19 cellular contexts compared by ENCODE assay signal in genomic region chr4:152095701-152096070, GRCh38.
DNase-seq lines count a peak whose midpoint lies in the region; ATAC-seq and TF ChIP-seq lines count a peak whose summit lies in the region.
"Had no signal": no experiment of that assay in that cellular context is flagged by ENCODE, and none has a peak within 500 bp of the region (broad histone marks: within the 10 kb centered on the region; RNA-seq: fewer than 3 reads in every experiment).

No MANE protein-coding gene starts in this region.

- POLR2A ChIA-PET in activated CD4-positive, alpha-beta T cell treated with anti-CD3 and anti-CD28 coated beads for 36 hours (lab: Charles Lee) = no interaction called here
- POLR2A ChIA-PET in CD4-positive, alpha-beta T cell (lab: Charles Lee) = no interaction called here
- POLR2A ChIA-PET in Caco-2 (lab: Charles Lee) = no interaction called here

- peak; percentile 14 for ATAC-seq in activated CD4-positive, alpha-beta T cell treated with anti-CD3 and anti-CD28 coated beads for 36 hours
- ATAC-seq in CD4-positive, alpha-beta T cell (ENCODE audit: poor library complexity) = no peak
- ATAC-seq in gastroesophageal sphincter = peak; percentile 17
- ATAC-seq in stimulated activated naive B cell treated with anti-CD40 and anti-IgM and Interleukin-4, amounts not matched to agents 10 μg/mL and 1 μg/mL and 100 μg/mL, for 72 hours (replicated peaks) = no peak
- ATAC-seq: sciatic nerve had no signal

- no peak for TF ChIP-seq POLR2A in gastroesophageal sphincter (IDR thresholded peaks at IDR 0.05)

- no peaks in the 10 kb centered on the region for H3K4me1 ChIP-seq in gastroesophageal sphincter
- H3K4me1 ChIP-seq in Caco-2 = peaks cover 10% of the 10 kb centered on the region; the same call in 1 of the 2 replicates
- H3K4me1 ChIP-seq: ascending aorta, uterus had no signal

- TF ChIP-seq CTCF in CD4-positive, alpha-beta T cell (IDR thresholded peaks at IDR 0.05) = no peak
- TF ChIP-seq CTCF in gastroesophageal sphincter (IDR thresholded peaks at IDR 0.05) = no peak
- no peak for TF ChIP-seq CTCF in Caco-2 (IDR thresholded peaks at IDR 0.05; ENCODE audit: insufficient read depth in 1 of 2, low read depth in 1 of 2, low read length in 1 of 2, severe bottlenecking in 1 of 2, unreplicated experiment in 1 of 2)

- H3K27ac Mint-ChIP-seq in activated CD4-positive, alpha-beta T cell treated with anti-CD3 and anti-CD28 coated beads for 36 hours = peak overlapping the region; percentile 34
- H3K27ac Mint-ChIP-seq in CD4-positive, alpha-beta T cell = peak overlapping the region; percentile 95
- no peak overlapping the region for H3K27ac Mint-ChIP-seq in stimulated activated naive B cell treated with anti-CD40 and anti-IgM and Interleukin-4, amounts not matched to agents 10 μg/mL and 1 μg/mL and 100 μg/mL, for 72 hours
- H3K27ac Mint-ChIP-seq in Caco-2 (ENCODE audit: unreplicated experiment) = no peak overlapping the region

- 86 to 100% methylated on average over 1 of the region's 1 CpG for WGBS in gastroesophageal sphincter (ENCODE audit: low coverage in 1 of 2), 2 donors

- H3K27ac ChIP-seq in CD4-positive, alpha-beta T cell (ENCODE audit: low read depth, low read length) = no peak overlapping the region
- no peak overlapping the region for H3K27ac ChIP-seq in gastroesophageal sphincter
- H3K27ac ChIP-seq: ascending aorta, HL-60, PC-9, SK-N-MC, uterus had no signal

- no peaks in the 10 kb centered on the region for H3K9me3 ChIP-seq in CD4-positive, alpha-beta T cell (ENCODE audit: control insufficient read depth, low read length)
- no peaks in the 10 kb centered on the region for H3K9me3 ChIP-seq in gastroesophageal sphincter
- H3K9me3 ChIP-seq in Caco-2 = no peaks in the 10 kb centered on the region
- H3K9me3 ChIP-seq: ascending aorta, uterus had no signal

- no peak for DNase-seq in activated CD4-positive, alpha-beta T cell treated with anti-CD3 and anti-CD28 coated beads for 36 hours
- DNase-seq in activated CD4-positive, alpha-beta T cell treated with anti-CD3 and anti-CD28 coated beads, Interleukin-2, amount 50 U/mL, for 1 hour = no peak
- no peak for DNase-seq in CD4-positive, alpha-beta T cell
- DNase-seq in RPMI7951 (ENCODE audit: low read depth) = peak; percentile 22
- DNase-seq in stimulated activated naive B cell treated with anti-CD40 and anti-IgM and Interleukin-4, amounts not matched to agents 10 μg/mL and 1 μg/mL and 100 μg/mL, for 72 hours = no peak
- DNase-seq in Caco-2 = no peak
- DNase-seq in C1 segment of cervical spinal cord (lab: John Stamatoyannopoulos, UW) = no peak
- DNase-seq: activated CD4-positive, alpha-beta T cell treated with anti-CD3 and anti-CD28 coated beads, Interleukin-2, amount 50 U/mL, for 4 hours; foreskin melanocyte; midbrain; NCI-H526; occipital lobe; PC-9; uterus had no signal

- H3K27me3 ChIP-seq in CD4-positive, alpha-beta T cell (ENCODE audit: control insufficient read depth, insufficient read depth, low read length) = no peaks in the 10 kb centered on the region
- H3K27me3 ChIP-seq in gastroesophageal sphincter (no peaks in the 10 kb centered on the region), Caco-2 (replicated peaks; ENCODE audit: control insufficient read depth, insufficient read depth, low read length) (no peaks in the 10 kb centered on the region)
- H3K27me3 ChIP-seq: ascending aorta, uterus had no signal

- no peak overlapping the region for H3K4me3 Mint-ChIP-seq in activated CD4-positive, alpha-beta T cell treated with anti-CD3 and anti-CD28 coated beads for 36 hours
- H3K4me3 Mint-ChIP-seq in CD4-positive, alpha-beta T cell = no peak overlapping the region
- H3K4me3 Mint-ChIP-seq in stimulated activated naive B cell treated with anti-CD40 and anti-IgM and Interleukin-4, amounts not matched to agents 10 μg/mL and 1 μg/mL and 100 μg/mL, for 72 hours = no peak overlapping the region
- H3K4me3 Mint-ChIP-seq in Caco-2 (ENCODE audit: unreplicated experiment) = no peak overlapping the region

- H3K27me3 Mint-ChIP-seq in activated CD4-positive, alpha-beta T cell treated with anti-CD3 and anti-CD28 coated beads for 36 hours = no peaks in the 10 kb centered on the region
- H3K27me3 Mint-ChIP-seq in CD4-positive, alpha-beta T cell = no peaks in the 10 kb centered on the region
- H3K27me3 Mint-ChIP-seq in stimulated activated naive B cell treated with anti-CD40 and anti-IgM and Interleukin-4, amounts not matched to agents 10 μg/mL and 1 μg/mL and 100 μg/mL, for 72 hours = no peaks in the 10 kb centered on the region
- H3K27me3 Mint-ChIP-seq in Caco-2 (ENCODE audit: insufficient read depth, unreplicated experiment) = no peaks in the 10 kb centered on the region

- H3K4me1 Mint-ChIP-seq in activated CD4-positive, alpha-beta T cell treated with anti-CD3 and anti-CD28 coated beads for 36 hours = peaks cover 67% of the 10 kb centered on the region
- peaks cover 74% of the 10 kb centered on the region for H3K4me1 Mint-ChIP-seq in CD4-positive, alpha-beta T cell (ENCODE audit: low read depth)
- H3K4me1 Mint-ChIP-seq in stimulated activated naive B cell treated with anti-CD40 and anti-IgM and Interleukin-4, amounts not matched to agents 10 μg/mL and 1 μg/mL and 100 μg/mL, for 72 hours = peaks cover 17 to 20% of the 10 kb centered on the region in 2 donors
- peaks cover 9% of the 10 kb centered on the region for H3K4me1 Mint-ChIP-seq in Caco-2 (ENCODE audit: low read depth, unreplicated experiment)

- no peak for TF ChIP-seq EP300 in gastroesophageal sphincter (IDR thresholded peaks at IDR 0.05)

- no TSS peak for BruUV-seq in Caco-2 (replicated peaks; lab: Mats Ljungman, UMichigan)

- H3K36me3 Mint-ChIP-seq in activated CD4-positive, alpha-beta T cell treated with anti-CD3 and anti-CD28 coated beads for 36 hours (ENCODE audit: low read depth) = peaks cover 2% of the 10 kb centered on the region
- H3K36me3 Mint-ChIP-seq in CD4-positive, alpha-beta T cell (ENCODE audit: low read depth) = peaks cover 2% of the 10 kb centered on the region
- peaks cover 0 to 9% of the 10 kb centered on the region in 2 donors for H3K36me3 Mint-ChIP-seq in stimulated activated naive B cell treated with anti-CD40 and anti-IgM and Interleukin-4, amounts not matched to agents 10 μg/mL and 1 μg/mL and 100 μg/mL, for 72 hours
- no peaks in the 10 kb centered on the region for H3K36me3 Mint-ChIP-seq in Caco-2 (ENCODE audit: insufficient read depth, unreplicated experiment)

- intact Hi-C loops in activated CD4-positive, alpha-beta T cell treated with anti-CD3 and anti-CD28 coated beads for 36 hours (cut with DNase I, micrococcal nuclease) = no loop called here
- intact Hi-C loops in CD4-positive, alpha-beta T cell (cut with DNase I, micrococcal nuclease) = loop anchor here in 1 of 2 experiments (5.0 kb wide), 1 partner anchor 333 kb away; the partner anchor contains the start of gene GATB
- intact Hi-C loops in Caco-2 (cut with micrococcal nuclease; ENCODE audit: unreplicated experiment) = no loop called here

- no peaks in the 10 kb centered on the region for H3K36me3 ChIP-seq in gastroesophageal sphincter
- no peaks in the 10 kb centered on the region for H3K36me3 ChIP-seq in Caco-2 (ENCODE audit: control insufficient read depth, insufficient read depth, low read length)
- H3K36me3 ChIP-seq: ascending aorta, uterus had no signal

- CTCF ChIA-PET in activated CD4-positive, alpha-beta T cell treated with anti-CD3 and anti-CD28 coated beads for 36 hours (lab: Charles Lee) = no interaction called here
- CTCF ChIA-PET in CD4-positive, alpha-beta T cell (lab: Charles Lee) = no interaction called here
- CTCF ChIA-PET in Caco-2 (lab: Charles Lee) = no interaction called here

- H3K4me3 ChIP-seq in gastroesophageal sphincter (no peak overlapping the region), Caco-2 (ENCODE audit: low read depth, low read length) (no peak overlapping the region)
- H3K4me3 ChIP-seq: ascending aorta, PC-9, SK-N-MC, uterus had no signal

- no peaks in the 10 kb centered on the region for H3K9me3 Mint-ChIP-seq in activated CD4-positive, alpha-beta T cell treated with anti-CD3 and anti-CD28 coated beads for 36 hours (ENCODE audit: low read depth)
- no peaks in the 10 kb centered on the region for H3K9me3 Mint-ChIP-seq in CD4-positive, alpha-beta T cell
- H3K9me3 Mint-ChIP-seq in stimulated activated naive B cell treated with anti-CD40 and anti-IgM and Interleukin-4, amounts not matched to agents 10 μg/mL and 1 μg/mL and 100 μg/mL, for 72 hours = peaks cover 4 to 6% of the 10 kb centered on the region in 2 donors
- H3K9me3 Mint-ChIP-seq in Caco-2 (ENCODE audit: unreplicated experiment) = peaks cover 11% of the 10 kb centered on the region

Comparison
In these comparisons a context has a peak if more than half of its experiments do, and no peak if none do; other contexts are left out.
1. ATAC-seq: peak in activated CD4-positive, alpha-beta T cell treated with anti-CD3 and anti-CD28 coated beads for 36 hours (single experiment) and gastroesophageal sphincter (single experiment); none in CD4-positive, alpha-beta T cell (single experiment) and stimulated activated naive B cell treated with anti-CD40 and anti-IgM and Interleukin-4, amounts not matched to agents 10 μg/mL and 1 μg/mL and 100 μg/mL, for 72 hours (0 of 2).
2. H3K27ac Mint-ChIP-seq: peak in activated CD4-positive, alpha-beta T cell treated with anti-CD3 and anti-CD28 coated beads for 36 hours (single experiment) and CD4-positive, alpha-beta T cell (single experiment); none in stimulated activated naive B cell treated with anti-CD40 and anti-IgM and Interleukin-4, amounts not matched to agents 10 μg/mL and 1 μg/mL and 100 μg/mL, for 72 hours (single experiment) and Caco-2 (single experiment).